In the genomic region with DNA sequence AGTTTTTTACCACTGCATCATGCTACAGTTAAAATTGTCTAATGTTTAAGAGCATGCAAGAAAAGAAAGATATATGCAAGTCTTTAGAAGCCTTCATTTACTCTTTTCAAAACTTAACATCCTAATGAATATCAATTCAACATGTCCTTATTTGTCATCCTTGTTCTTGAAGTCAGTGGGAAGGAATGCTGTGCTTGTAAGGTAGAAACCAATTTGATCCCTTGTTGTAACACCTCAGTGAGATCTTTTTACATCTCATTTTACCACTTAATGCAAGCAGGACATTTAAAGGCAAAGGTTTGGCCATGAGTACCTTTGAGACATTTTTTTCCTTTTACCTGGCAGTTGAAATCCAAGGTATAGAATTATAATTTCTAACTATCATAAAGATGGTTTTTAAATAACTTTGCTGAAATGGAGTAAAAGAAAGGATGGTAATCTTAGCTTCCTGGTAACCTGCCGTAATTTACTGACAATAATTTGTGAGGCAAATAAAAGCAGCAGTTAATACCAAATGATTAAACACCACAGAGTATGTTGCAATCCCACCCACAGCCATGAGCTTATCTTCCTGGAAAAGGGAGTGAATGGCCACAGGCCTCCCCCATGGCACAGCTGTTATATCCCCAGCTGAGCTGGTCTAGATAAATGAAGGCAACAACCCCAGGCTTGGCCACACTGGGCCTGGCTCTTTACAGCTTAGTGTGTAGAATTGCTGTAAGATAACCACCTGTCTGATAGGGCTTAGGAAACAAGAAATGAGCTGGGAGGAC, we compare ENCODE assay signal across 1 cellular context.
TF ChIP-seq lines count a peak whose summit lies in the region.

No MANE protein-coding gene starts in this region.

TF ChIP-seq in HEK293, 187 proteins besides CTCF, POLR2A, EP300 and RAD21 (continued from another document):
- TF ChIP-seq, protein P1, sequence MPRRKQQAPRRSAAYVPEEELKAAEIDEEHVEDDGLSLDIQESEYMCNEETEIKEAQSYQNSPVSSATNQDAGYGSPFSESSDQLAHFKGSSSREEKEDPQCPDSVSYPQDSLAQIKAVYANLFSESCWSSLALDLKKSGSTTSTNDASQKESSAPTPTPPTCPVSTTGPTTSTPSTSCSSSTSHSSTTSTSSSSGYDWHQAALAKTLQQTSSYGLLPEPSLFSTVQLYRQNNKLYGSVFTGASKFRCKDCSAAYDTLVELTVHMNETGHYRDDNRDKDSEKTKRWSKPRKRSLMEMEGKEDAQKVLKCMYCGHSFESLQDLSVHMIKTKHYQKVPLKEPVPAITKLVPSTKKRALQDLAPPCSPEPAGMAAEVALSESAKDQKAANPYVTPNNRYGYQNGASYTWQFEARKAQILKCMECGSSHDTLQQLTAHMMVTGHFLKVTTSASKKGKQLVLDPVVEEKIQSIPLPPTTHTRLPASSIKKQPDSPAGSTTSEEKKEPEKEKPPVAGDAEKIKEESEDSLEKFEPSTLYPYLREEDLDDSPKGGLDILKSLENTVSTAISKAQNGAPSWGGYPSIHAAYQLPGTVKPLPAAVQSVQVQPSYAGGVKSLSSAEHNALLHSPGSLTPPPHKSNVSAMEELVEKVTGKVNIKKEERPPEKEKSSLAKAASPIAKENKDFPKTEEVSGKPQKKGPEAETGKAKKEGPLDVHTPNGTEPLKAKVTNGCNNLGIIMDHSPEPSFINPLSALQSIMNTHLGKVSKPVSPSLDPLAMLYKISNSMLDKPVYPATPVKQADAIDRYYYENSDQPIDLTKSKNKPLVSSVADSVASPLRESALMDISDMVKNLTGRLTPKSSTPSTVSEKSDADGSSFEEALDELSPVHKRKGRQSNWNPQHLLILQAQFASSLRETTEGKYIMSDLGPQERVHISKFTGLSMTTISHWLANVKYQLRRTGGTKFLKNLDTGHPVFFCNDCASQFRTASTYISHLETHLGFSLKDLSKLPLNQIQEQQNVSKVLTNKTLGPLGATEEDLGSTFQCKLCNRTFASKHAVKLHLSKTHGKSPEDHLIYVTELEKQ (tag by site-specific recombination; IDR thresholded peaks at IDR 0.05; ENCODE audit: borderline replicate concordance): no peak
- TF ChIP-seq, protein P2, sequence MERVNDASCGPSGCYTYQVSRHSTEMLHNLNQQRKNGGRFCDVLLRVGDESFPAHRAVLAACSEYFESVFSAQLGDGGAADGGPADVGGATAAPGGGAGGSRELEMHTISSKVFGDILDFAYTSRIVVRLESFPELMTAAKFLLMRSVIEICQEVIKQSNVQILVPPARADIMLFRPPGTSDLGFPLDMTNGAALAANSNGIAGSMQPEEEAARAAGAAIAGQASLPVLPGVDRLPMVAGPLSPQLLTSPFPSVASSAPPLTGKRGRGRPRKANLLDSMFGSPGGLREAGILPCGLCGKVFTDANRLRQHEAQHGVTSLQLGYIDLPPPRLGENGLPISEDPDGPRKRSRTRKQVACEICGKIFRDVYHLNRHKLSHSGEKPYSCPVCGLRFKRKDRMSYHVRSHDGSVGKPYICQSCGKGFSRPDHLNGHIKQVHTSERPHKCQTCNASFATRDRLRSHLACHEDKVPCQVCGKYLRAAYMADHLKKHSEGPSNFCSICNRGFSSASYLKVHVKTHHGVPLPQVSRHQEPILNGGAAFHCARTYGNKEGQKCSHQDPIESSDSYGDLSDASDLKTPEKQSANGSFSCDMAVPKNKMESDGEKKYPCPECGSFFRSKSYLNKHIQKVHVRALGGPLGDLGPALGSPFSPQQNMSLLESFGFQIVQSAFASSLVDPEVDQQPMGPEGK (tag by site-specific recombination; IDR thresholded peaks at IDR 0.05): 0 out of 2 replicates have a peak, but pooled peaks have one; percentile 39
- no peak for TF ChIP-seq SP2 (tag by site-specific recombination; IDR thresholded peaks at IDR 0.05)
- 0 out of 2 replicates have a peak, but pooled peaks have one; percentile 10 for TF ChIP-seq FEZF1 (tag by site-specific recombination; IDR thresholded peaks at IDR 0.05)
- no peak for TF ChIP-seq ZFP3 (tag by site-specific recombination; IDR thresholded peaks at IDR 0.05; ENCODE audit: low read depth)
